ENCODE assay signal across 14 cellular contexts in genomic region chr2:40219141-40219540, GRCh38.
"Had no signal": no experiment of that assay in that cellular context is flagged by ENCODE, and none has a peak within 500 bp of the region (broad histone marks: within the 10 kb centered on the region; RNA-seq: fewer than 3 reads in every experiment).

No MANE protein-coding gene starts in this region.

- H3K9me3 ChIP-seq: neutrophil, suprapubic skin, upper lobe of left lung had no signal

- DNase-seq: activated CD4-positive, alpha-beta memory T cell treated with anti-CD3 and anti-CD28 coated beads for 36 hours; activated CD4-positive, CD25-positive, alpha-beta regulatory T cell treated with anti-CD3 and anti-CD28 coated beads, Interleukin-2, amount 50 U/mL, for 72 hours; activated T-cell treated with anti-CD3 and anti-CD28 coated beads, Interleukin-2, amount 50 U/mL, for 48 hours; caudate nucleus; cortex of kidney; effector CD8-positive, alpha-beta T cell; naive thymus-derived CD4-positive, alpha-beta T cell; stimulated activated CD4-positive, alpha-beta T cell treated with anti-CD3 and anti-CD28 coated beads, Interleukin-12 subunit alpha, Interleukin-12 subunit beta, amount 100 ng/mL, for 4 hours; stimulated activated naive CD4-positive, alpha-beta T cell; upper lobe of left lung had no signal

- H3K36me3 ChIP-seq: neutrophil, suprapubic skin, upper lobe of left lung had no signal

- H3K27me3 ChIP-seq: neutrophil, suprapubic skin, upper lobe of left lung had no signal

- H3K27ac ChIP-seq: neutrophil, suprapubic skin, upper lobe of left lung had no signal

- H3K4me3 ChIP-seq: lung, suprapubic skin, upper lobe of left lung had no signal

- ATAC-seq: naive thymus-derived CD4-positive, alpha-beta T cell; sciatic nerve had no signal
